Comparison of ENCODE assay signal across 8 cellular contexts in genomic region chr3:30319713-30320112, GRCh38.
DNase-seq lines count a peak whose midpoint lies in the region; ATAC-seq and TF ChIP-seq lines count a peak whose summit lies in the region.

No MANE protein-coding gene starts in this region.

- no peaks in the 10 kb centered on the region for H3K36me3 ChIP-seq in breast epithelium
- H3K36me3 ChIP-seq in liver (ENCODE audit: control insufficient read depth in 4 of 4, insufficient read depth in 3 of 4, low read depth in 1 of 4, low read length in 3 of 4), result no peaks in the 10 kb centered on the region
- no peaks in the 10 kb centered on the region for H3K36me3 ChIP-seq in transverse colon

- TF ChIP-seq RAD21 in liver (IDR thresholded peaks at IDR 0.05), result peak; percentile 72 to 87

- H3K27ac ChIP-seq in breast epithelium (no peak overlapping the region), liver (ENCODE audit: low read depth in 1 of 2, low read length in 2 of 2) (no peak overlapping the region), transverse colon (no peak overlapping the region)

- intact Hi-C loops in breast epithelium (cut with DNase I; ENCODE audit: low total_unique reads) (no loop called here), transverse colon (cut with DNase I; ENCODE audit: low total_unique reads) (no loop called here)

- DNase-seq in AG08396 (ENCODE audit: low spot score) (peak; percentile 29), SKM-1 treated with dmso at 0.1 percent for 144 hours (lab: John Stamatoyannopoulos, UW; ENCODE audit: unreplicated experiment) (peak; percentile 4), breast epithelium (ENCODE audit: low spot score in 2 of 2) (no peak), transverse colon (peak; percentile 30), GM20000 (ENCODE audit: low spot score) (no peak)

- H3K9me3 ChIP-seq in breast epithelium (no peaks in the 10 kb centered on the region), liver (ENCODE audit: control insufficient read depth in 4 of 4, low read length in 3 of 4) (peaks cover 0 to 3% (median under 1%) of the 10 kb centered on the region in 4 donors), transverse colon (no peaks in the 10 kb centered on the region)

- H3K4me1 ChIP-seq in breast epithelium (no peaks in the 10 kb centered on the region), liver (ENCODE audit: control insufficient read depth in 4 of 4, insufficient read depth in 4 of 4, low read length in 3 of 4) (no peaks in the 10 kb centered on the region), transverse colon (peaks cover 0 to 15% (median 0%) of the 10 kb centered on the region in 4 donors)

- ATAC-seq in GM18508 (IDR thresholded peaks at IDR 0.05; ENCODE audit: insufficient read depth, unreplicated experiment), result peak; percentile 63
- peak; percentile 76 for ATAC-seq in HG03457 (IDR thresholded peaks at IDR 0.05; ENCODE audit: unreplicated experiment)

- peak; percentile 19 to 38 (median 36) for TF ChIP-seq CTCF in breast epithelium (IDR thresholded peaks at IDR 0.05)
- TF ChIP-seq CTCF in liver (IDR thresholded peaks at IDR 0.05; ENCODE audit: low read depth, low read length, missing input control), result peak; percentile 43
- peak; percentile 32 to 70 (median 39) for TF ChIP-seq CTCF in transverse colon (IDR thresholded peaks at IDR 0.05)
- no peak for TF ChIP-seq CTCF in GM20000 (IDR thresholded peaks at IDR 0.05; ENCODE audit: extremely low read depth, missing control alignments)

- H3K4me3 ChIP-seq in breast epithelium, result no peak overlapping the region
- H3K4me3 ChIP-seq in liver (ENCODE audit: low read depth in 1 of 3, low read length in 3 of 3), result no peak overlapping the region
- H3K4me3 ChIP-seq in transverse colon, result no peak overlapping the region

- H3K9ac ChIP-seq in liver (ENCODE audit: low read depth in 1 of 2, low read length in 2 of 2), result no peak overlapping the region

- no peak for TF ChIP-seq EP300 in transverse colon (IDR thresholded peaks at IDR 0.05; ENCODE audit: low read depth)

- TF ChIP-seq POLR2A in breast epithelium (IDR thresholded peaks at IDR 0.05), result no peak
- TF ChIP-seq POLR2A in transverse colon (IDR thresholded peaks at IDR 0.05), result no peak

- in situ Hi-C loops in transverse colon (cut with MboI; ENCODE audit: low pct_ligation_motif_present in 1 of 4, low pct_unique_long_range_greater_than_20kb in 1 of 4, low sequenced_read_pairs in 3 of 4), result no loop called here

- H3K27me3 ChIP-seq in breast epithelium (no peaks in the 10 kb centered on the region), liver (ENCODE audit: control insufficient read depth in 4 of 4, insufficient read depth in 4 of 4, low read length in 3 of 4) (no peaks in the 10 kb centered on the region), transverse colon (no peaks in the 10 kb centered on the region)

TF ChIP-seq in liver, 16 proteins besides CTCF, POLR2A, EP300 and RAD21:
- no peak for TF ChIP-seq REST (IDR thresholded peaks at IDR 0.05)
- TF ChIP-seq HNF4A (conservative IDR thresholded peaks at IDR 0.05), result peak in 1 of 2 donors; percentile 10
- TF ChIP-seq NR2F2 (IDR thresholded peaks at IDR 0.05), result no peak

Comparison
In these comparisons a context has a peak if more than half of its experiments do, and no peak if none do; other contexts are left out.
1. DNase-seq: peak in AG08396 (single experiment), SKM-1 treated with dmso at 0.1 percent for 144 hours (single experiment) and transverse colon (single experiment); none in breast epithelium (0 of 2) and GM20000 (single experiment).